13 cellular contexts compared by ENCODE assay signal in genomic region chr22:46764779-46765485, GRCh38. TPM values are rescaled to one million over a fixed set of nuclear protein-coding genes. Genes with fewer than 3 reads are reported as not detected.
DNase-seq lines count a peak whose midpoint lies in the region; ATAC-seq and TF ChIP-seq lines count a peak whose summit lies in the region.
"Had no signal": no experiment of that assay in that cellular context is flagged by ENCODE, and none has a peak within 500 bp of the region (broad histone marks: within the 10 kb centered on the region; RNA-seq: fewer than 3 reads in every experiment).

No MANE protein-coding gene starts in this region.

- peak overlapping the region; percentile 52 to 58 (median 55) for H3K27ac Mint-ChIP-seq in CD4-positive, CD25-positive, alpha-beta regulatory T cell
- peak overlapping the region; percentile 37 for H3K27ac Mint-ChIP-seq in activated naive CD8-positive, alpha-beta T cell
- H3K27ac Mint-ChIP-seq in naive thymus-derived CD4-positive, alpha-beta T cell = peak overlapping the region; percentile 36 to 100 (median 82)

- CTCF ChIA-PET in naive thymus-derived CD4-positive, alpha-beta T cell (lab: Charles Lee) = interaction anchor here (1.2 to 1.4 kb wide), 2 partner anchors 26 to 34 kb away, joined by 3 to 7 read pairs; no protein-coding TSS in a partner anchor

- intact Hi-C loops in naive thymus-derived CD4-positive, alpha-beta T cell (cut with micrococcal nuclease) = no loop called here
- intact Hi-C loops in gastrocnemius medialis (cut with DNase I; ENCODE audit: low total_unique reads) = no loop called here

- H3K27me3 Mint-ChIP-seq in CD4-positive, CD25-positive, alpha-beta regulatory T cell = no peaks in the 10 kb centered on the region
- H3K27me3 Mint-ChIP-seq in activated naive CD8-positive, alpha-beta T cell = no peaks in the 10 kb centered on the region
- no peaks in the 10 kb centered on the region for H3K27me3 Mint-ChIP-seq in naive thymus-derived CD4-positive, alpha-beta T cell

- ATAC-seq in CD4-positive, CD25-positive, alpha-beta regulatory T cell (ENCODE audit: low read depth in 2 of 2) = no peak
- ATAC-seq in naive thymus-derived CD4-positive, alpha-beta T cell = no peak
- ATAC-seq in GM18873 (IDR thresholded peaks at IDR 0.05; ENCODE audit: low FRiP score, unreplicated experiment) (no peak), gastrocnemius medialis (no peak)

- H3K4me1 ChIP-seq in CD4-positive, CD25-positive, alpha-beta regulatory T cell (ENCODE audit: control insufficient read depth, insufficient read depth, low read length, poor library complexity, severe bottlenecking) = peaks cover 54% of the 10 kb centered on the region
- H3K4me1 ChIP-seq in naive thymus-derived CD4-positive, alpha-beta T cell (ENCODE audit: control insufficient read depth in 2 of 2, insufficient read depth in 2 of 2, low read length in 2 of 2) = peaks cover 31 to 34% of the 10 kb centered on the region in 2 donors
- peaks cover 40 to 54% of the 10 kb centered on the region in 2 donors for H3K4me1 ChIP-seq in gastrocnemius medialis

- no peak for TF ChIP-seq POLR2A in gastrocnemius medialis (IDR thresholded peaks at IDR 0.05)

- peaks cover 14% of the 10 kb centered on the region for H3K36me3 Mint-ChIP-seq in CD4-positive, CD25-positive, alpha-beta regulatory T cell
- no peaks in the 10 kb centered on the region for H3K36me3 Mint-ChIP-seq in activated naive CD8-positive, alpha-beta T cell
- H3K36me3 Mint-ChIP-seq in naive thymus-derived CD4-positive, alpha-beta T cell = peaks cover 0 to 13% (median 6%) of the 10 kb centered on the region in 5 donors

- H3K4me3 ChIP-seq in CD4-positive, CD25-positive, alpha-beta regulatory T cell (ENCODE audit: low read depth, low read length) = no peak overlapping the region
- peak overlapping the region; percentile 95 for H3K4me3 ChIP-seq in GM12864 (ENCODE audit: low read depth, low read length)
- no peak overlapping the region for H3K4me3 ChIP-seq in naive thymus-derived CD4-positive, alpha-beta T cell (ENCODE audit: low read length)
- no peak overlapping the region for H3K4me3 ChIP-seq in gastrocnemius medialis
- H3K4me3 ChIP-seq: adrenal gland had no signal

- TF ChIP-seq CTCF in GM12864 (IDR thresholded peaks at IDR 0.05; ENCODE audit: low read depth, low read length, missing control alignments) = no peak
- no peak for TF ChIP-seq CTCF in gastrocnemius medialis (IDR thresholded peaks at IDR 0.05 in 4 of 5, conservative IDR thresholded peaks at IDR 0.05 in 1 of 5)

- in situ Hi-C loops in ACHN (cut with HindIII; ENCODE audit: low pct_ligation_motif_present, low pct_unique_long_range_greater_than_20kb, low sequenced_read_pairs) = no loop called here
- in situ Hi-C loops in gastrocnemius medialis (cut with MboI; ENCODE audit: low sequenced_read_pairs in 4 of 4) = no loop called here

- H3K9me3 ChIP-seq in CD4-positive, CD25-positive, alpha-beta regulatory T cell (ENCODE audit: control insufficient read depth in 2 of 2, low read length in 2 of 2) = no peaks in the 10 kb centered on the region
- no peaks in the 10 kb centered on the region for H3K9me3 ChIP-seq in naive thymus-derived CD4-positive, alpha-beta T cell (ENCODE audit: control insufficient read depth in 2 of 3, low read length in 3 of 3)
- H3K9me3 ChIP-seq in gastrocnemius medialis = no peaks in the 10 kb centered on the region
- H3K9me3 ChIP-seq: adrenal gland, Caco-2 had no signal

- H3K27ac ChIP-seq in CD4-positive, CD25-positive, alpha-beta regulatory T cell (ENCODE audit: insufficient read depth, low read length, poor library complexity, severe bottlenecking) = peak overlapping the region; percentile 18
- peak overlapping the region; percentile 49 for H3K27ac ChIP-seq in naive thymus-derived CD4-positive, alpha-beta T cell (ENCODE audit: low read depth, low read length)
- H3K27ac ChIP-seq in gastrocnemius medialis = peak overlapping the region in 2 of 4 donors; percentile 13 to 98

- DNase-seq in CD4-positive, CD25-positive, alpha-beta regulatory T cell = no peak
- no peak for DNase-seq in GM12864 (ENCODE audit: low read depth)
- DNase-seq in naive thymus-derived CD4-positive, alpha-beta T cell = no peak
- DNase-seq in NCI-H187 (lab: John Stamatoyannopoulos, UW) = no peak
- no peak for DNase-seq in ACHN
- no peak for DNase-seq in gastrocnemius medialis
- DNase-seq: adrenal gland, Caco-2, dermis blood vessel endothelial cell, KBM-7, NCI-H187 treated with DMSO at 0.1 percent for 48 hours had no signal

- POLR2A ChIA-PET in naive thymus-derived CD4-positive, alpha-beta T cell (lab: Charles Lee) = interaction anchor here (3.0 to 9.4 kb wide), 3 partner anchors 18 to 29 kb away, joined by 15 to 255 read pairs (median 72); partner anchors contain the start of gene CERK

- peaks cover 0 to 1% (median 0%) of the 10 kb centered on the region in 7 donors for H3K9me3 Mint-ChIP-seq in CD4-positive, CD25-positive, alpha-beta regulatory T cell
- H3K9me3 Mint-ChIP-seq in activated naive CD8-positive, alpha-beta T cell (ENCODE audit: low read depth) = no peaks in the 10 kb centered on the region
- H3K9me3 Mint-ChIP-seq in naive thymus-derived CD4-positive, alpha-beta T cell = peaks cover 0 to 2% (median 0%) of the 10 kb centered on the region in 11 donors

- H3K27me3 ChIP-seq in CD4-positive, CD25-positive, alpha-beta regulatory T cell (ENCODE audit: control insufficient read depth, insufficient read depth, low read length) = no peaks in the 10 kb centered on the region
- H3K27me3 ChIP-seq in naive thymus-derived CD4-positive, alpha-beta T cell (ENCODE audit: control insufficient read depth in 2 of 2, insufficient read depth in 2 of 2, low read length in 2 of 2) = no peaks in the 10 kb centered on the region
- no peaks in the 10 kb centered on the region for H3K27me3 ChIP-seq in gastrocnemius medialis
- H3K27me3 ChIP-seq: adrenal gland had no signal

- peak overlapping the region; percentile 58 to 99 (median 97) for H3K4me3 Mint-ChIP-seq in CD4-positive, CD25-positive, alpha-beta regulatory T cell
- H3K4me3 Mint-ChIP-seq in activated naive CD8-positive, alpha-beta T cell = peak overlapping the region; percentile 99
- H3K4me3 Mint-ChIP-seq in naive thymus-derived CD4-positive, alpha-beta T cell = peak overlapping the region in 9 of 10 donors; percentile 1 to 100 (median 97)

- H3K4me1 Mint-ChIP-seq in CD4-positive, CD25-positive, alpha-beta regulatory T cell = peaks cover 5 to 85% (median 51%) of the 10 kb centered on the region in 4 donors
- H3K4me1 Mint-ChIP-seq in activated naive CD8-positive, alpha-beta T cell (ENCODE audit: low read depth) = peaks cover 68% of the 10 kb centered on the region
- H3K4me1 Mint-ChIP-seq in naive thymus-derived CD4-positive, alpha-beta T cell = peaks cover 55 to 85% (median 75%) of the 10 kb centered on the region in 7 donors

- peaks cover 4% of the 10 kb centered on the region for H3K36me3 ChIP-seq in CD4-positive, CD25-positive, alpha-beta regulatory T cell (ENCODE audit: control insufficient read depth, insufficient read depth, low read length)
- H3K36me3 ChIP-seq in naive thymus-derived CD4-positive, alpha-beta T cell (ENCODE audit: control insufficient read depth in 2 of 3, insufficient read depth in 3 of 3, low read length in 3 of 3) = peaks cover 0 to 5% (median 0%) of the 10 kb centered on the region in 3 experiments
- no peaks in the 10 kb centered on the region for H3K36me3 ChIP-seq in gastrocnemius medialis
- H3K36me3 ChIP-seq: adrenal gland had no signal

RNA-seq across cellular contexts. Expression of gene TBC1D22A, which starts 2.5 kb away (rescaled TPM):
- 42.5 TPM for total RNA-seq in CD4-positive, CD25-positive, alpha-beta regulatory T cell
- polyA plus RNA-seq in CD4-positive, CD25-positive, alpha-beta regulatory T cell = 10 to 100 TPM; 19.8 to 34.0 (median 23.0) TPM
- 10 to 100 TPM; 37.5 to 50.1 (median 43.4) TPM for total RNA-seq in naive thymus-derived CD4-positive, alpha-beta T cell
- polyA plus RNA-seq in naive thymus-derived CD4-positive, alpha-beta T cell = 10 to 100 TPM; 18.6 to 25.3 TPM
- total RNA-seq in gastrocnemius medialis = 10 to 100 TPM; 18.8 to 25.2 (median 23.1) TPM

RNA-seq across cellular contexts. Expression of gene CERK, which starts 26.9 kb away (rescaled TPM):
- 105 TPM for total RNA-seq in CD4-positive, CD25-positive, alpha-beta regulatory T cell
- 10 to 100 TPM; 75.5 to 94.3 (median 81.5) TPM for polyA plus RNA-seq in CD4-positive, CD25-positive, alpha-beta regulatory T cell
- total RNA-seq in naive thymus-derived CD4-positive, alpha-beta T cell = 100 to 1,000 TPM in 2 of 5 experiments, 10 to 100 TPM in 3; 55.8 to 138 (median 72.4) TPM
- polyA plus RNA-seq in naive thymus-derived CD4-positive, alpha-beta T cell = 10 to 100 TPM; 40.4 to 66.7 TPM
- 10 to 100 TPM; 32.7 to 38.7 (median 34.8) TPM for total RNA-seq in gastrocnemius medialis
